ENCODE assay signal across 18 cellular contexts in the genomic region with DNA sequence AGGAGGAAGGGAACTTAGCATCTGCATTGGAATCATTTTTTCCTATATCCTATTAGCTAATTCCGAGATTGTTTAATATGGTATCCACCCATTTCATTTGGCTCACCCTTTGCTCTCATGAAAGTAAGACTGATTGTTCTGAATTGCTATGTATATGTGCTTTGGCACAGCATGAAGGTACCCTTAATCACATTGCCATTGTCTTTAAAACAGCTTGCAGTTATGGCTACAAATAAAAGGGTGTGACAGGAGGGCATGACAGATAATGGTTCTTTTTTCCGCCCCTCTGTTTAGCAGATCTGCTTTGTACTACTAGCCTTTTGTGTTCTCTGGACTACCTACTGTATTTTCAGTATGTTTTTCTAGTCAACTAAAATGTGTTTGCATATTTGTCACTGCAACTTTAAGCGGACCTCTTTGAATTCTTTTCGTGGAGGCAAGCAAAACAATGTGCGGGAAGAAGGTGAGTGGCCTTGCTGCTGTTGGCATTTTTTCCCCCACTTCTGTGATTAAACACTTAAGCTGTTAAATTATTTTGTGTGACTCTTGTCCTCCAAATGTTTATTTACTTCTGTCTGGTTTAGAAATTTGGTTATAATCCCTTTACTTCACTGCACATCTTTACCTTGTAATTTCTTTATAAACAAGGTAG. TPM values are rescaled to one million over a fixed set of nuclear protein-coding genes. Genes with fewer than 3 reads are reported as not detected.
DNase-seq lines count a peak whose midpoint lies in the region; ATAC-seq and TF ChIP-seq lines count a peak whose summit lies in the region.
"Had no signal": no experiment of that assay in that cellular context is flagged by ENCODE, and none has a peak within 500 bp of the region (broad histone marks: within the 10 kb centered on the region; RNA-seq: fewer than 3 reads in every experiment).

No MANE protein-coding gene starts in this region.

- H2BK120ac ChIP-seq in neuronal stem cell (ENCODE audit: low read depth, low read length), result no peak overlapping the region

- H3K27ac ChIP-seq in heart left ventricle (peak overlapping the region in 10 of 12 donors; percentile 2 to 67 (median 30)), neuronal stem cell (replicated peaks; ENCODE audit: low read length) (no peak overlapping the region)
- H3K27ac ChIP-seq: foreskin keratinocyte had no signal

- peaks cover 0 to 2% (median 0%) of the 10 kb centered on the region in 12 donors for H3K9me3 ChIP-seq in heart left ventricle
- H3K9me3 ChIP-seq in neuronal stem cell (replicated peaks in 1 of 2; ENCODE audit: control insufficient read depth in 2 of 2, insufficient read depth in 1 of 2, low read depth in 1 of 2, low read length in 2 of 2), result peaks cover 5 to 13% of the 10 kb centered on the region in 2 donors

- H3K9ac ChIP-seq in neuronal stem cell (ENCODE audit: low read depth, low read length, poor library complexity), result no peak overlapping the region

- H2BK5ac ChIP-seq in neuronal stem cell (ENCODE audit: low read length), result no peak overlapping the region

- H3K36me3 ChIP-seq in heart left ventricle, result no peaks in the 10 kb centered on the region
- peaks cover 0 to 6% of the 10 kb centered on the region in 2 donors for H3K36me3 ChIP-seq in neuronal stem cell (replicated peaks in 1 of 2; ENCODE audit: control insufficient read depth in 2 of 2, insufficient read depth in 2 of 2, low read length in 2 of 2)

- H3K23ac ChIP-seq in neuronal stem cell (ENCODE audit: low read depth, low read length, poor library complexity), result no peak overlapping the region

- in situ Hi-C loops in GM13977 (cut with MboI; ENCODE audit: low pct_unique_long_range_greater_than_20kb, low sequenced_read_pairs, unreplicated experiment), result no loop called here

- no peak overlapping the region for H2BK12ac ChIP-seq in neuronal stem cell (ENCODE audit: low read length)

- H2AK5ac ChIP-seq in neuronal stem cell (ENCODE audit: low read depth, low read length), result no peak overlapping the region

- no peak overlapping the region for H2AFZ ChIP-seq in neuronal stem cell (ENCODE audit: low read length)

- H3K4me3 ChIP-seq in heart left ventricle (peak overlapping the region in 2 of 12 donors; percentile 0 to 8), neuronal stem cell (ENCODE audit: low read length in 2 of 2) (no peak overlapping the region)

- H3K27me3 ChIP-seq in heart left ventricle (no peaks in the 10 kb centered on the region), neuronal stem cell (ENCODE audit: control insufficient read depth in 3 of 3, insufficient read depth in 3 of 3, low read depth in 1 of 3, low read length in 3 of 3) (no peaks in the 10 kb centered on the region)
- H3K27me3 ChIP-seq: foreskin keratinocyte had no signal

- H3K4me1 ChIP-seq in heart left ventricle (peaks cover 0 to 72% (median 52%) of the 10 kb centered on the region in 12 donors), neuronal stem cell (ENCODE audit: control insufficient read depth in 2 of 2, insufficient read depth in 1 of 2, low read depth in 1 of 2, low read length in 2 of 2) (no peaks in the 10 kb centered on the region)

- no peak overlapping the region for H4K91ac ChIP-seq in neuronal stem cell (ENCODE audit: low read depth, low read length, poor library complexity)

- H3K4me2 ChIP-seq in neuronal stem cell (ENCODE audit: insufficient read depth, low read length, poor library complexity, severe bottlenecking), result no peak overlapping the region

- no peak for TF ChIP-seq POLR2A in heart left ventricle (IDR thresholded peaks at IDR 0.05)

- ATAC-seq in heart left ventricle (peak; percentile 50 to 80 (median 62)), GM18520 (IDR thresholded peaks at IDR 0.05; ENCODE audit: unreplicated experiment) (no peak)
- ATAC-seq: foreskin keratinocyte, Panc1 had no signal

- no peak overlapping the region for H2BK15ac ChIP-seq in neuronal stem cell (ENCODE audit: low read length)

- WGBS in heart left ventricle, 4 donors, result 49 to 63% (median 58%) methylated on average over 5 of the region's 5 CpGs
- WGBS in neuronal stem cell (ENCODE audit: extremely low coverage in 2 of 2, insufficient read length in 2 of 2, insufficient replicate concordance in 1 of 2), 2 donors, result no CpG with 5 or more reads among the region's 5 CpGs

- H3K4ac ChIP-seq in neuronal stem cell (ENCODE audit: low read length), result no peak overlapping the region

- TF ChIP-seq CTCF in heart left ventricle (IDR thresholded peaks at IDR 0.05), result no peak
- TF ChIP-seq CTCF in GM13977 (IDR thresholded peaks at IDR 0.05; ENCODE audit: extremely low read depth, insufficient read depth, missing control alignments), result no peak

- no peak overlapping the region for H3K14ac ChIP-seq in neuronal stem cell (ENCODE audit: low read length)

- no peak overlapping the region for H3K18ac ChIP-seq in neuronal stem cell (ENCODE audit: low read length)

- DNase-seq in NCI-H1417 (lab: John Stamatoyannopoulos, UW), result peak in 2 of 3 experiments; percentile 49 to 90
- peak; percentile 99 for DNase-seq in NCI-H748 treated with DMSO at 0.1 percent for 48 hours (lab: John Stamatoyannopoulos, UW)
- no peak for DNase-seq in heart left ventricle
- peak; percentile 17 for DNase-seq in pulmonary artery endothelial cell (ENCODE audit: low read depth, low spot score)
- no peak for DNase-seq in neuronal stem cell (ENCODE audit: low spot score)
- no peak for DNase-seq in T-helper 9 cell
- no peak for DNase-seq in GM13977 (ENCODE audit: low spot score)
- DNase-seq: activated B cell treated with CpG ODN at 0.5 μM for 24 hours; DND-41; effector CD8-positive, alpha-beta T cell; foreskin keratinocyte; HFFc6; NCI-H510A; retina; stimulated activated CD4-positive, alpha-beta T cell treated with anti-CD3 and anti-CD28 coated beads, Interleukin-2, amount 100 ng/mL, for 24 hours; stimulated activated CD8-positive, alpha-beta memory T cell treated with anti-CD3 and anti-CD28 coated beads, Interleukin-4, amount 100 ng/mL, for 48 hours had no signal

- H4K8ac ChIP-seq in neuronal stem cell (ENCODE audit: low read depth, low read length), result no peak overlapping the region

- intact Hi-C loops in heart left ventricle (cut with DNase I), result loop anchor here in 2 of 10 donors (5.0 kb wide), 1 partner anchor 35 kb away; a partner anchor contains a TSS

- H3K79me1 ChIP-seq in neuronal stem cell (ENCODE audit: low read depth, low read length), result no peaks in the 10 kb centered on the region

RNA-seq across cellular contexts. Expression of a gene that starts 35.8 kb away (rescaled TPM):
- total RNA-seq in heart left ventricle (10 to 100 TPM; 17.1 to 33.4 (median 21.1) TPM), pulmonary artery endothelial cell (27.6 and 31.7 TPM in 2 replicates)
- polyA plus RNA-seq in heart left ventricle, result 10 to 100 TPM in 1 of 2 donors, 1 to 10 TPM in 1; 8.0 to 23.6 TPM
- polyA plus RNA-seq in neuronal stem cell (2013, experiment 1 of 2), result 11.9 TPM
- polyA plus RNA-seq in neuronal stem cell (2013, experiment 2 of 2), result 12.3 TPM

Comparison
In these comparisons a context has a peak if more than half of its experiments do, and no peak if none do; other contexts are left out.
1. DNase-seq: peak in NCI-H1417 (2 of 3), NCI-H748 treated with DMSO at 0.1 percent for 48 hours (single experiment) and pulmonary artery endothelial cell (single experiment); none in heart left ventricle (0 of 5), neuronal stem cell (single experiment), T-helper 9 cell (single experiment) and GM13977 (single experiment).